1 cellular context compared by ENCODE assay signal in genomic region chr17:82320140-82320840, GRCh38.
TF ChIP-seq lines count a peak whose summit lies in the region.

No MANE protein-coding gene starts in this region.

TF ChIP-seq in HepG2, 621 proteins besides CTCF, POLR2A, EP300 and RAD21 (continued from another document and continues in another):
- TF ChIP-seq ZNF740 (CRISPR knock-in tag; IDR thresholded peaks at IDR 0.05) (0 out of 2 replicates have a peak, but pooled peaks have one; percentile 21), GTF2F1 (IDR thresholded peaks at IDR 0.05; ENCODE audit: low read length) (no peak), RBFOX2 (IDR thresholded peaks at IDR 0.05; ENCODE audit: low read depth, low read length) (peak; percentile 28; the same call in 1 of the 2 replicates), SMYD3 (CRISPR knock-in tag; IDR thresholded peaks at IDR 0.05) (peak; percentile 63; the same call in 1 of the 2 replicates), GLI4 (CRISPR knock-in tag; IDR thresholded peaks at IDR 0.05; ENCODE audit: borderline replicate concordance) (0 out of 2 replicates have a peak, but pooled peaks have one; percentile 52), ZNF318 (CRISPR knock-in tag; IDR thresholded peaks at IDR 0.05) (no peak), ZNF574 (CRISPR knock-in tag; IDR thresholded peaks at IDR 0.05) (peak; percentile 55; the same call in 1 of the 2 replicates), TRIM22 (IDR thresholded peaks at IDR 0.05) (no peak), ZNF503 (CRISPR knock-in tag; IDR thresholded peaks at IDR 0.05) (no peak), SP140L (CRISPR knock-in tag; IDR thresholded peaks at IDR 0.05; ENCODE audit: borderline replicate concordance) (no peak), XRCC5 (optimal IDR thresholded peaks at IDR 0.05; ENCODE audit: low read length) (peak; percentile 69), TEAD3 (CRISPR knock-in tag; optimal IDR thresholded peaks at IDR 0.05; ENCODE audit: borderline replicate concordance) (peak; percentile 49), ZMYM3 (CRISPR knock-in tag; IDR thresholded peaks at IDR 0.05) (peak; percentile 90), ZNF460 (CRISPR knock-in tag; IDR thresholded peaks at IDR 0.05; ENCODE audit: borderline replicate concordance) (peak; percentile 23; the same call in 1 of the 2 replicates), CEBPB (IDR thresholded peaks at IDR 0.05; ENCODE audit: borderline replicate concordance, low read depth, low read length) (no peak), EHMT2 (IDR thresholded peaks at IDR 0.05; ENCODE audit: borderline replicate concordance, low read depth, low read length) (no peak), AKNA (CRISPR knock-in tag; IDR thresholded peaks at IDR 0.05; ENCODE audit: borderline replicate concordance) (no peak), CBX1 (IDR thresholded peaks at IDR 0.05; ENCODE audit: low read depth) (peak; percentile 61), MTA1 (CRISPR knock-in tag; IDR thresholded peaks at IDR 0.05; ENCODE audit: borderline replicate concordance) (peak; percentile 63; the same call in 1 of the 2 replicates), SYNCRIP (IDR thresholded peaks at IDR 0.05; ENCODE audit: insufficient read depth, low read depth, low read length) (no peak), GMEB1 (CRISPR knock-in tag; IDR thresholded peaks at IDR 0.05; ENCODE audit: borderline replicate concordance) (peak; percentile 57), MIER3 (CRISPR knock-in tag; IDR thresholded peaks at IDR 0.05; ENCODE audit: borderline replicate concordance) (peak; percentile 44; the same call in 1 of the 2 replicates), ZNF710 (CRISPR knock-in tag; IDR thresholded peaks at IDR 0.05; ENCODE audit: borderline replicate concordance) (peak; percentile 61; the same call in 1 of the 2 replicates), ZSCAN29 (CRISPR knock-in tag; conservative IDR thresholded peaks at IDR 0.05) (0 out of 2 replicates have a peak, but pooled peaks have one; percentile 62), SOX13 (IDR thresholded peaks at IDR 0.05) (0 out of 2 replicates have a peak, but pooled peaks have one; percentile 25), SOX13 (CRISPR knock-in tag; conservative IDR thresholded peaks at IDR 0.05 in 1 of 2, IDR thresholded peaks at IDR 0.05 in 1 of 2) (no peak), ADNP (CRISPR knock-in tag; IDR thresholded peaks at IDR 0.05) (peak; percentile 78; the same call in 1 of the 2 replicates)
